Comparison of ENCODE assay signal across 11 cellular contexts in genomic region chr2:207836526-207837133, GRCh38.
DNase-seq lines count a peak whose midpoint lies in the region; ATAC-seq and TF ChIP-seq lines count a peak whose summit lies in the region.
"Had no signal": no experiment of that assay in that cellular context is flagged by ENCODE, and none has a peak within 500 bp of the region (broad histone marks: within the 10 kb centered on the region; RNA-seq: fewer than 3 reads in every experiment).

No MANE protein-coding gene starts in this region.

- H3K9me3 ChIP-seq in lower lobe of right lung (no peaks in the 10 kb centered on the region), stomach (no peaks in the 10 kb centered on the region), gastrocnemius medialis (no peaks in the 10 kb centered on the region)

- H3K36me3 ChIP-seq in lower lobe of right lung, result no peaks in the 10 kb centered on the region
- no peaks in the 10 kb centered on the region for H3K36me3 ChIP-seq in stomach
- no peaks in the 10 kb centered on the region for H3K36me3 ChIP-seq in gastrocnemius medialis

- intact Hi-C loops in lower lobe of right lung (cut with DNase I) (no loop called here), stomach (cut with DNase I; ENCODE audit: low total_unique reads) (no loop called here), gastrocnemius medialis (cut with DNase I; ENCODE audit: low total_unique reads) (no loop called here)

- TF ChIP-seq CTCF in lower lobe of right lung (IDR thresholded peaks at IDR 0.05), result no peak
- TF ChIP-seq CTCF in stomach (IDR thresholded peaks at IDR 0.05), result no peak
- TF ChIP-seq CTCF in gastrocnemius medialis (IDR thresholded peaks at IDR 0.05 in 4 of 5, conservative IDR thresholded peaks at IDR 0.05 in 1 of 5), result no peak

- H3K27me3 ChIP-seq in lower lobe of right lung (ENCODE audit: low read depth) (no peaks in the 10 kb centered on the region), stomach (no peaks in the 10 kb centered on the region), gastrocnemius medialis (no peaks in the 10 kb centered on the region)

- H3K4me3 ChIP-seq in lower lobe of right lung, result no peak overlapping the region
- H3K4me3 ChIP-seq in stomach, result no peak overlapping the region
- no peak overlapping the region for H3K4me3 ChIP-seq in gastrocnemius medialis
- H3K4me3 ChIP-seq: coronary artery had no signal

- in situ Hi-C loops in gastrocnemius medialis (cut with MboI; ENCODE audit: low sequenced_read_pairs in 4 of 4), result no loop called here

- 23 to 39% (median 32%) methylated on average over 7 of the region's 7 CpGs for WGBS in stomach, 5 donors

- ATAC-seq in lower lobe of right lung (peak; percentile 37 to 52), gastrocnemius medialis (no peak), HG02884 (IDR thresholded peaks at IDR 0.05; ENCODE audit: unreplicated experiment) (no peak)
- ATAC-seq: natural killer cell had no signal

- TF ChIP-seq POLR2A in erythroblast (IDR thresholded peaks at IDR 0.05; ENCODE audit: low read length) (no peak), stomach (IDR thresholded peaks at IDR 0.05) (no peak), gastrocnemius medialis (IDR thresholded peaks at IDR 0.05) (no peak)

- peak overlapping the region; percentile 18 for H3K27ac ChIP-seq in lower lobe of right lung
- H3K27ac ChIP-seq in stomach, result peak overlapping the region in 2 of 5 donors; percentile 4 to 39
- peak overlapping the region in 1 of 4 donors; percentile 39 for H3K27ac ChIP-seq in gastrocnemius medialis

- TF ChIP-seq EP300 in stomach (IDR thresholded peaks at IDR 0.05), result no peak

- DNase-seq in NCI-H2227 (lab: John Stamatoyannopoulos, UW; ENCODE audit: unreplicated experiment), result peak; percentile 83
- DNase-seq in erythroblast (lab: John Stamatoyannopoulos, UW), result peak; percentile 61 to 77
- DNase-seq in lower lobe of right lung, result no peak
- DNase-seq in stomach, result peak; percentile 46
- DNase-seq in gastrocnemius medialis, result no peak
- DNase-seq in central memory CD4-positive, alpha-beta T cell, result no peak
- DNase-seq: activated naive CD8-positive, alpha-beta T cell treated with anti-CD3 and anti-CD28 coated beads, Interleukin-2, amount 10 ng/mL, durations not matched to agents 7 days and 5 days; CD8-positive, alpha-beta memory T cell; natural killer cell had no signal

- peaks cover 9% of the 10 kb centered on the region for H3K4me1 ChIP-seq in lower lobe of right lung
- H3K4me1 ChIP-seq in stomach, result peaks cover 7 to 20% (median 14%) of the 10 kb centered on the region in 4 donors
- peaks cover 8% of the 10 kb centered on the region in 2 donors for H3K4me1 ChIP-seq in gastrocnemius medialis

Comparison
In these comparisons a context has a peak if more than half of its experiments do, and no peak if none do; other contexts are left out.
1. DNase-seq: peak in NCI-H2227 (single experiment), erythroblast (2 of 2) and stomach (single experiment); none in lower lobe of right lung (single experiment), gastrocnemius medialis (0 of 2) and central memory CD4-positive, alpha-beta T cell (single experiment).
2. ATAC-seq: peak in lower lobe of right lung (2 of 2); none in gastrocnemius medialis (0 of 2) and HG02884 (single experiment).